Comparison of ENCODE assay signal across 1 cellular context in the genomic region with DNA sequence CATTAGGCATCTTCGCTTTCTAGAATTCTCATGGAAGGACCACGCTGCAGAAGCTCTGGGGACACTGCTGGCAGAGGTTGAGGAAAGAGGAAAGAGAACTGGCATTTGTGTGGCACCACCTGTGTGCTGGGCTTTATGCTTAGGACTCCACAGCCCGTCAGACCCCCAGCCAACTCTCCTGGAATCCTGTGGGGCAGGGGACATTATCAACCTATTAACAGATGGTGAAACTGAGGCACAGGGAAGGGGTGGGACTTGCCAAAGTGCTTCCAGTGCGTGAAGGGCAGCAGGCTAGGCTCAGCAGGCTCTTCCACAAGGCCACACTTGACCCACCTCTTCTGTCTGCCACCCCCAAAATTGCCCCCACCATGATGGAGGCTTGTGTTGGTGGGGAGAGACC.
TF ChIP-seq lines count a peak whose summit lies in the region.

No MANE protein-coding gene starts in this region.

TF ChIP-seq in H1, 55 proteins besides CTCF, POLR2A, EP300 and RAD21:
- no peak for TF ChIP-seq EZH2 (IDR thresholded peaks at IDR 0.05; ENCODE audit: low read depth, low read length, severe bottlenecking)
- TF ChIP-seq CBX5 (IDR thresholded peaks at IDR 0.05; ENCODE audit: low read depth, low read length) = no peak
- TF ChIP-seq RFX5 (IDR thresholded peaks at IDR 0.05; ENCODE audit: borderline replicate concordance, low read depth, low read length) = no peak
- no peak for TF ChIP-seq FOSL1 (IDR thresholded peaks at IDR 0.05; ENCODE audit: insufficient read depth, low read depth, low read length)
- TF ChIP-seq JUN (IDR thresholded peaks at IDR 0.05; ENCODE audit: low read depth, low read length) = no peak
- TF ChIP-seq HDAC2 (IDR thresholded peaks at IDR 0.05; ENCODE audit: borderline replicate concordance in 1 of 2, low read depth in 2 of 2, low read length in 2 of 2) = no peak
- TF ChIP-seq BACH1 (IDR thresholded peaks at IDR 0.05; ENCODE audit: low read length) = no peak
- no peak for TF ChIP-seq HDAC6 (IDR thresholded peaks at IDR 0.05; ENCODE audit: low read depth, low read length)
- no peak for TF ChIP-seq NANOG (IDR thresholded peaks at IDR 0.05; ENCODE audit: insufficient read depth, low read depth, low read length, poor library complexity, severe bottlenecking)
- TF ChIP-seq, protein P1, sequence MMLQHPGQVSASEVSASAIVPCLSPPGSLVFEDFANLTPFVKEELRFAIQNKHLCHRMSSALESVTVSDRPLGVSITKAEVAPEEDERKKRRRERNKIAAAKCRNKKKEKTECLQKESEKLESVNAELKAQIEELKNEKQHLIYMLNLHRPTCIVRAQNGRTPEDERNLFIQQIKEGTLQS (IDR thresholded peaks at IDR 0.05; ENCODE audit: insufficient read depth, low read depth, low read length) = no peak
- TF ChIP-seq RXRA (IDR thresholded peaks at IDR 0.05; ENCODE audit: insufficient read depth, low read depth, low read length) = no peak
- TF ChIP-seq CHD2 (IDR thresholded peaks at IDR 0.05; ENCODE audit: low read length) = no peak
- TF ChIP-seq RNF2 (IDR thresholded peaks at IDR 0.05; ENCODE audit: borderline replicate concordance, low read depth, low read length, missing control alignments, poor library complexity, severe bottlenecking) = no peak
- no peak for TF ChIP-seq BCL11A (IDR thresholded peaks at IDR 0.05; ENCODE audit: low read depth in 2 of 2, low read length in 2 of 2)
- no peak for TF ChIP-seq PHF8 (conservative IDR thresholded peaks at IDR 0.05; ENCODE audit: low read depth, low read length)
- TF ChIP-seq SP1 (IDR thresholded peaks at IDR 0.05; ENCODE audit: low read depth, low read length) = no peak
- TF ChIP-seq SRF (IDR thresholded peaks at IDR 0.05; ENCODE audit: low read depth, low read length) = no peak
- TF ChIP-seq SUZ12 (IDR thresholded peaks at IDR 0.05; ENCODE audit: low read length) = no peak
